13 cellular contexts compared by ENCODE assay signal in the genomic region with DNA sequence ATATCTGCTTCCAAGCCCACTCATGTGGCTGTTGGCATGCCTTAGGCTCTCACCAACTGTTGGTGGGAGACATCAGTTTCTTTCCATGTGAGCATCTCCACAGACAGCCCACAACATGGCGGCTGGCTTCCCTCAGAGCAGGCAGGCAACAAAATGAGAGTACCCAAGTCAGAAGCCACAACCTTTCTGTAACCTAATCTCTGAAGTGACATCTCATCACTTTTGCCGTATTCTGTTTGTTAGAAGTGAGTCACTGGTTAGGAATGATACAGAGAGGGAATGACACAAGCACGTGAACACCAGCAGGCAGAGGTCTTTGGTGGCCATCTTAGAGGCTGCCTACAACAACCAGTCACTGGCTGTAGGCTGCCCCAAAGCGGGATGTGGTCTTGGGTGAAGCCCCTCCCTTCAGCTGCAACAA.
DNase-seq lines count a peak whose midpoint lies in the region; ATAC-seq and TF ChIP-seq lines count a peak whose summit lies in the region.
"Had no signal": no experiment of that assay in that cellular context is flagged by ENCODE, and none has a peak within 500 bp of the region (broad histone marks: within the 10 kb centered on the region; RNA-seq: fewer than 3 reads in every experiment).

No MANE protein-coding gene starts in this region.

- H3K4me2 ChIP-seq in hepatocyte, result no peak overlapping the region

- H3K4me3 ChIP-seq in hepatocyte, result no peak overlapping the region

- H3K9me3 ChIP-seq in hepatocyte (ENCODE audit: low read depth), result no peaks in the 10 kb centered on the region

- no peaks in the 10 kb centered on the region for H3K9me2 ChIP-seq in hepatocyte (replicated peaks; ENCODE audit: insufficient read depth)

- no peaks in the 10 kb centered on the region for H4K20me1 ChIP-seq in hepatocyte (ENCODE audit: insufficient read depth, poor library complexity, severe bottlenecking)

- H3K79me2 ChIP-seq in hepatocyte, result no peaks in the 10 kb centered on the region

- peak; percentile 45 for DNase-seq in AG08396 (ENCODE audit: low spot score)
- peak; percentile 35 for DNase-seq in HFFc6
- DNase-seq in activated T-helper 9 cell treated with anti-CD3 and anti-CD28 coated beads, Interleukin-2, amount 50 U/mL, for 16 hours (ENCODE audit: low read depth), result peak; percentile 0
- peak; percentile 25 for DNase-seq in kidney glomerular epithelial cell (lab: John Stamatoyannopoulos, UW)
- no peak for DNase-seq in hepatocyte (ENCODE audit: low spot score)
- no peak for DNase-seq in COLO829 (ENCODE audit: low spot score)
- DNase-seq: DMS 273 treated with DMSO at 0.1 percent for 48 hours; effector memory CD4-positive, alpha-beta T cell; NCI-H82 had no signal

- no peaks in the 10 kb centered on the region for H3K4me1 ChIP-seq in hepatocyte (ENCODE audit: insufficient read depth)

- no peak overlapping the region for H2AFZ ChIP-seq in hepatocyte

- 77% methylated on average over 4 of the region's 4 CpGs for WGBS in hepatocyte (ENCODE audit: low lambda C conversion rate, missing lambda C conversion rate)

- H3K4me3 Mint-ChIP-seq in HFFc6, result no peak overlapping the region
- H3K4me3 Mint-ChIP-seq: type B pancreatic cell, WTC11 had no signal

- H3K36me3 Mint-ChIP-seq in HFFc6 (ENCODE audit: low read depth), result peaks cover 13% of the 10 kb centered on the region

- peaks cover 8% of the 10 kb centered on the region for H3K4me1 Mint-ChIP-seq in HFFc6 (ENCODE audit: low read depth)
- H3K4me1 Mint-ChIP-seq: WTC11 had no signal

- H3K27ac Mint-ChIP-seq in HFFc6, result peak overlapping the region; percentile 24; the same call in 1 of the 2 replicates
- H3K27ac Mint-ChIP-seq: type B pancreatic cell, WTC11 had no signal

- no peaks in the 10 kb centered on the region for H3K9me3 Mint-ChIP-seq in HFFc6
- H3K9me3 Mint-ChIP-seq: type B pancreatic cell, WTC11 had no signal

- H3K27ac ChIP-seq in hepatocyte, result no peak overlapping the region

- no peak for ATAC-seq in GM21423 (IDR thresholded peaks at IDR 0.05; ENCODE audit: unreplicated experiment)
- no peak for ATAC-seq in GM21367 (IDR thresholded peaks at IDR 0.05; ENCODE audit: unreplicated experiment)
- ATAC-seq: WTC11 had no signal

- TF ChIP-seq CTCF in HFFc6 (IDR thresholded peaks at IDR 0.05) (no peak), hepatocyte (IDR thresholded peaks at IDR 0.05; ENCODE audit: poor library complexity) (no peak)

- H3K27me3 Mint-ChIP-seq in HFFc6 (ENCODE audit: insufficient read depth), result 0 out of 2 replicates have a peak, but pooled peaks cover 2% of the 10 kb centered on the region
- H3K27me3 Mint-ChIP-seq: type B pancreatic cell had no signal

- no peaks in the 10 kb centered on the region for H3K27me3 ChIP-seq in hepatocyte

- no peaks in the 10 kb centered on the region for H3K36me3 ChIP-seq in hepatocyte (replicated peaks; ENCODE audit: insufficient read depth, low read depth)

Comparison
In these comparisons a context has a peak if more than half of its experiments do, and no peak if none do; other contexts are left out.
1. DNase-seq: peak in AG08396 (single experiment), HFFc6 (single experiment), activated T-helper 9 cell treated with anti-CD3 and anti-CD28 coated beads, Interleukin-2, amount 50 U/mL, for 16 hours (single experiment) and kidney glomerular epithelial cell (single experiment); none in hepatocyte (single experiment) and COLO829 (single experiment).